Comparison of ENCODE assay signal across 22 cellular contexts in the genomic region with DNA sequence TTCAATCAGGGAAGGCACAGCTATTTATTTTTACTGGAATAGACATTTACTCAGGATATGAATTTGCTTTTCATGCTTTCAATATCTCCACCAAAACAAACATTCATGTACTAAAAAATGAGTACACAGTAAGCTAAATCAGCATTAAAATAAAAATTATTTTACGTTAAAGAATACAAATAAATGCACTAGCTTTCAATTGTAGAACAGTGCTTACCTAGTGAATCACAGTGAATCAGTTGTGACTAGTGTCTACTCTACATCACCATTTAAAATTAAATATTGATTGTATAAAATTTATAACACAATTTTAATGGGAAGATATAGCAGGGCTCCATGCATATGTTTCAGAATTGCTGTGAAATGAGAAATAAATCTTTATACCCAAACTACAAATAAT.
A peak's percentile ranks its signal among the peaks of the same experiment; 100 is the strongest.
DNase-seq lines count a peak whose midpoint lies in the region; ATAC-seq and TF ChIP-seq lines count a peak whose summit lies in the region.
"Had no signal": no experiment of that assay in that cellular context is flagged by ENCODE, and none has a peak within 500 bp of the region (broad histone marks: within the 10 kb centered on the region; RNA-seq: fewer than 3 reads in every experiment).

No MANE protein-coding gene starts in this region.

- no peaks in the 10 kb centered on the region for H3K9me2 ChIP-seq in SU-DHL-6 (replicated peaks; ENCODE audit: insufficient read depth, low read length)

- H3K27ac ChIP-seq in OCI-LY3 (ENCODE audit: low read length) (no peak overlapping the region), SU-DHL-6 (ENCODE audit: low read depth, low read length) (no peak overlapping the region)
- H3K27ac ChIP-seq: BLaER1 had no signal

- no peak for DNase-seq in NCI-H1092 treated with DMSO at 0.1 percent for 48 hours (lab: John Stamatoyannopoulos, UW)
- DNase-seq in NCI-H1417 treated with DMSO at 0.1 percent for 48 hours (lab: John Stamatoyannopoulos, UW) = no peak
- DNase-seq: 8988T; ACHN; BE2C; C1 segment of cervical spinal cord; CD4-positive, alpha-beta memory T cell; CD4-positive, CD25-positive, alpha-beta regulatory T cell; CD8-positive, alpha-beta memory T cell; COR-L47; DMS 273 treated with DMSO at 0.1 percent for 48 hours; DMS153; DMS53; DMS79; DND-41; EL; GDM1 had no signal

- H3K4me1 ChIP-seq in OCI-LY3 (ENCODE audit: low read length) = no peaks in the 10 kb centered on the region
- H3K4me1 ChIP-seq: BE2C, BLaER1 had no signal

- no peaks in the 10 kb centered on the region for H3K36me3 ChIP-seq in OCI-LY3 (replicated peaks; ENCODE audit: low read depth, low read length)
- H3K36me3 ChIP-seq in SU-DHL-6 (ENCODE audit: low read length) = 0 out of 2 replicates have a peak, but pooled peaks cover 4% of the 10 kb centered on the region
- H3K36me3 ChIP-seq: BE2C, BLaER1 had no signal

- H3K9ac ChIP-seq in OCI-LY3 (ENCODE audit: low read length) = no peak overlapping the region
- H3K9ac ChIP-seq in SU-DHL-6 (ENCODE audit: low read length) = no peak overlapping the region
- H3K9ac ChIP-seq: BLaER1 had no signal

- H2AFZ ChIP-seq in OCI-LY3 (ENCODE audit: low read depth, low read length) = peak overlapping the region; percentile 25
- peak overlapping the region; percentile 94 for H2AFZ ChIP-seq in SU-DHL-6 (ENCODE audit: low read depth, low read length, severe bottlenecking)

- H3K9me3 ChIP-seq in OCI-LY3 (ENCODE audit: insufficient read depth, low read length) = no peaks in the 10 kb centered on the region
- H3K9me3 ChIP-seq in SU-DHL-6 (ENCODE audit: insufficient read depth, low read length) = no peaks in the 10 kb centered on the region
- H3K9me3 ChIP-seq: BE2C, BLaER1 had no signal

- no peaks in the 10 kb centered on the region for H3F3A ChIP-seq in SU-DHL-6 (ENCODE audit: insufficient read depth)

- H3K79me2 ChIP-seq in OCI-LY3 (ENCODE audit: low read length) = no peaks in the 10 kb centered on the region
- H3K79me2 ChIP-seq in SU-DHL-6 (ENCODE audit: insufficient read depth, low read length) = no peaks in the 10 kb centered on the region

- TF ChIP-seq CTCF in OCI-LY3 (IDR thresholded peaks at IDR 0.05; ENCODE audit: low read depth, low read length) (no peak), SU-DHL-6 (IDR thresholded peaks at IDR 0.05; ENCODE audit: insufficient read depth, low read length, poor library complexity, severe bottlenecking) (no peak)

- no peak overlapping the region for H3K4me3 ChIP-seq in OCI-LY3 (ENCODE audit: low read length)
- H3K4me3 ChIP-seq in SU-DHL-6 (ENCODE audit: insufficient read depth, low read length, poor library complexity, severe bottlenecking) = no peak overlapping the region
- H3K4me3 ChIP-seq: BLaER1, GM12878 had no signal

- no peak overlapping the region for H3K4me2 ChIP-seq in OCI-LY3 (ENCODE audit: low read length)
- peak overlapping the region; percentile 20 for H3K4me2 ChIP-seq in SU-DHL-6 (ENCODE audit: low read depth, low read length, poor library complexity, severe bottlenecking)
- H3K4me2 ChIP-seq: BLaER1 had no signal

- no peak for ATAC-seq in HG02588 (IDR thresholded peaks at IDR 0.05; ENCODE audit: unreplicated experiment)
- ATAC-seq: GM12878 had no signal

- no peaks in the 10 kb centered on the region for H4K20me1 ChIP-seq in OCI-LY3 (ENCODE audit: insufficient read depth, low read length)
- no peaks in the 10 kb centered on the region for H4K20me1 ChIP-seq in SU-DHL-6 (ENCODE audit: low read depth, low read length)
- H4K20me1 ChIP-seq: BLaER1 had no signal

- no peaks in the 10 kb centered on the region for H3K27me3 ChIP-seq in OCI-LY3 (ENCODE audit: low read depth, low read length)
- no peaks in the 10 kb centered on the region for H3K27me3 ChIP-seq in SU-DHL-6 (ENCODE audit: low read length)
- H3K27me3 ChIP-seq: BE2C, BLaER1 had no signal
